ENCODE assay signal across 23 cellular contexts in genomic region chr15:69996321-69996720, GRCh38.
DNase-seq lines count a peak whose midpoint lies in the region; FAIRE-seq and TF ChIP-seq lines count a peak whose summit lies in the region.
"Had no signal": no experiment of that assay in that cellular context is flagged by ENCODE, and none has a peak within 500 bp of the region (broad histone marks: within the 10 kb centered on the region; RNA-seq: fewer than 3 reads in every experiment).

No MANE protein-coding gene starts in this region.

- CTCF ChIA-PET in Calu3 (lab: Charles Lee), result no interaction called here

- H3K27me3 Mint-ChIP-seq in Calu3 (ENCODE audit: unreplicated experiment), result peaks cover 75% of the 10 kb centered on the region

- peak overlapping the region in 1 of 2 donors; percentile 11 for H3K9ac ChIP-seq in mucosa of rectum (ENCODE audit: low read depth in 1 of 2, low read length in 2 of 2)

- H3K4me3 ChIP-seq in mucosa of rectum (ENCODE audit: low read length in 2 of 2), result no peak overlapping the region
- H3K4me3 ChIP-seq: left lung, PC-9 had no signal

- no peak overlapping the region for H3K4me3 Mint-ChIP-seq in Calu3 (ENCODE audit: low read depth, unreplicated experiment)
- H3K4me3 Mint-ChIP-seq: activated naive CD8-positive, alpha-beta T cell treated with anti-CD3 and anti-CD28 coated beads for 36 hours; nephron had no signal

- DNase-seq in DMS79 treated with DMSO at 0.1 percent for 48 hours (lab: John Stamatoyannopoulos, UW) (peak; percentile 2), DMS79 (lab: John Stamatoyannopoulos, UW) (no peak), NCI-H1105 treated with DMSO at 0.1 percent for 48 hours (lab: John Stamatoyannopoulos, UW) (peak; percentile 76), NCI-H748 treated with DMSO at 0.1 percent for 48 hours (lab: John Stamatoyannopoulos, UW) (peak; percentile 84), Calu3 (no peak), GM12892 (ENCODE audit: insufficient read length) (no peak), SK-N-DZ (ENCODE audit: low spot score) (no peak)
- DNase-seq: activated CD4-positive, alpha-beta T cell treated with anti-CD3 and anti-CD28 coated beads for 48 hours; activated naive CD8-positive, alpha-beta T cell treated with anti-CD3 and anti-CD28 coated beads for 36 hours; AML-193; EL; Kasumi-1; left lung; PC-9; posterior cingulate gyrus; stimulated activated CD8-positive, alpha-beta memory T cell treated with anti-CD3 and anti-CD28 coated beads, Interleukin-4, amount 100 ng/mL, for 48 hours; T-helper 1 cell; trophoblast cell had no signal

- no peaks in the 10 kb centered on the region for H3K9me3 Mint-ChIP-seq in Calu3 (ENCODE audit: low read depth, unreplicated experiment)
- H3K9me3 Mint-ChIP-seq: activated naive CD8-positive, alpha-beta T cell treated with anti-CD3 and anti-CD28 coated beads for 36 hours; nephron had no signal

- no peak for TF ChIP-seq CTCF in Calu3 (IDR thresholded peaks at IDR 0.05; ENCODE audit: unreplicated experiment)

- BruUV-seq in Calu3 (replicated peaks; lab: Mats Ljungman, UMichigan), result no TSS peak

- H3K36me3 ChIP-seq in mucosa of rectum (ENCODE audit: control insufficient read depth in 2 of 2, insufficient read depth in 2 of 2, low read length in 2 of 2), result no peaks in the 10 kb centered on the region
- H3K36me3 ChIP-seq: left lung had no signal

- H3K36me3 Mint-ChIP-seq in Calu3 (ENCODE audit: insufficient read depth, unreplicated experiment), result no peaks in the 10 kb centered on the region
- H3K36me3 Mint-ChIP-seq: activated naive CD8-positive, alpha-beta T cell treated with anti-CD3 and anti-CD28 coated beads for 36 hours had no signal

- intact Hi-C loops in Calu3 (cut with micrococcal nuclease; ENCODE audit: unreplicated experiment), result no loop called here

- no peak for TF ChIP-seq POLR2A in GM12892 (IDR thresholded peaks at IDR 0.05; ENCODE audit: low read depth, low read length)

- peak overlapping the region; percentile 67 to 73 for H3K27ac ChIP-seq in mucosa of rectum (ENCODE audit: low read depth in 2 of 2, low read length in 2 of 2)
- H3K27ac ChIP-seq: epithelial cell of prostate, left lung, PC-9 had no signal

- H3K4me1 ChIP-seq in mucosa of rectum (ENCODE audit: control insufficient read depth in 2 of 2, insufficient read depth in 2 of 2, low read length in 2 of 2), result peaks cover 24 to 52% of the 10 kb centered on the region in 2 donors
- H3K4me1 ChIP-seq: left lung had no signal

- H3K9me3 ChIP-seq in mucosa of rectum (ENCODE audit: control insufficient read depth in 2 of 2, low read length in 2 of 2), result no peaks in the 10 kb centered on the region
- H3K9me3 ChIP-seq: left lung had no signal

- peaks cover 17% of the 10 kb centered on the region for H3K4me1 Mint-ChIP-seq in Calu3 (ENCODE audit: low read depth, unreplicated experiment)
- H3K4me1 Mint-ChIP-seq: activated naive CD8-positive, alpha-beta T cell treated with anti-CD3 and anti-CD28 coated beads for 36 hours had no signal

- no peaks in the 10 kb centered on the region for H3K27me3 ChIP-seq in mucosa of rectum (ENCODE audit: control insufficient read depth in 2 of 2, insufficient read depth in 2 of 2, low read length in 2 of 2)

- FAIRE-seq in GM12892 (lab: Jason Lieb, UNC), result no peak
- FAIRE-seq: astrocyte, H54 had no signal

- no peak overlapping the region for H3K27ac Mint-ChIP-seq in Calu3 (ENCODE audit: unreplicated experiment)
- H3K27ac Mint-ChIP-seq: activated naive CD8-positive, alpha-beta T cell treated with anti-CD3 and anti-CD28 coated beads for 36 hours had no signal

Comparison
In these comparisons a context has a peak if more than half of its experiments do, and no peak if none do; other contexts are left out.
1. DNase-seq: peak in DMS79 treated with DMSO at 0.1 percent for 48 hours (single experiment), NCI-H1105 treated with DMSO at 0.1 percent for 48 hours (single experiment) and NCI-H748 treated with DMSO at 0.1 percent for 48 hours (single experiment); none in DMS79 (single experiment), Calu3 (single experiment), GM12892 (single experiment) and SK-N-DZ (single experiment).